ENCODE assay signal across 8 cellular contexts in the genomic region with DNA sequence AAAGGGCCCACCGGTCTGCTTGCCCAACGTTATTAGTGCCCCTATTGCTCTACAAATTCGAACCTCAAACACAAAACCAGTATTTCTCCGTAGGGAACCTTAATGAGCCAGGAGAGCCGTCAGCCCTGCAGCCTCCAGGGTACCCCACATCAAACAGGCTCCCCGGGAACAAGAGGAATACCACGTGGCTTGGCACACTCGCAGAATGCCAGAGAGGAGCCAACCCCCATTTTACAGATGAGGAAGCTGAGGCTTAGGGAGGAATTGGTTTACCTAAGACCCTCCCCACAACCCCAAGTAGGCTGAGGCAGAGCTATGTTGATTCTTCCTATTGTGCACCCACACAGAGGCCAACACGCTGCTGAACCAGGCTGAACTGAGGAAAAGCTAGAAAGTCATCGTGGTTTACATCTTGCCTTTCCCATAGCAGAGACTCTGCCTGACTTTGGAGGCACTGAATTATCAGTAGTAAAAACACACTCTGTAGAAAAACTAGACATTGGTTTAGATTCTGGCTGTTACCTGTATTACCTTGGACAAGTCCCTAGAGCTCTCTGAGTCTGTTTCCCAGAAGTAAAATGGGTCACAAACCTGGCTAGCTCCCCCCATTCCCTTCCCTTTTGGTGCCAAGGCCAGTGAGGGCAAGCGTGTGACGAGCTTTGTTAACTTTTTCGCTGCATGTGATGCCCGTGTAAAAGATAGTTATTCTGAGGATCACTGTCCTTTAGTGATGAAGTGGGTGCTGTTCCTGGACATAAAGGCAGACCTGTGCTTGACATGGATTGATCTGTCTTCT. TPM values are rescaled to one million over a fixed set of nuclear protein-coding genes. Genes with fewer than 3 reads are reported as not detected.
DNase-seq lines count a peak whose midpoint lies in the region; ATAC-seq and FAIRE-seq lines count a peak whose summit lies in the region.

No MANE protein-coding gene starts in this region.

- no peaks in the 10 kb centered on the region for H3K27me3 ChIP-seq in subcutaneous abdominal adipose tissue (ENCODE audit: control insufficient read depth in 5 of 5, insufficient read depth in 4 of 5, low read length in 5 of 5)

- no peaks in the 10 kb centered on the region for H3K27me3 Mint-ChIP-seq in activated T-cell treated with anti-CD3 and anti-CD28 coated beads, Interleukin-2, amount 50 U/mL, for 72 hours (ENCODE audit: low read depth)

- H3K27ac ChIP-seq in subcutaneous abdominal adipose tissue (ENCODE audit: low read depth, low read length), result peak overlapping the region; percentile 89

- H3K4me1 ChIP-seq in subcutaneous abdominal adipose tissue (ENCODE audit: control insufficient read depth in 5 of 5, insufficient read depth in 5 of 5, low read length in 5 of 5), result peaks cover 10 to 45% (median 41%) of the 10 kb centered on the region in 5 donors

- H3K36me3 Mint-ChIP-seq in activated T-cell treated with anti-CD3 and anti-CD28 coated beads, Interleukin-2, amount 50 U/mL, for 72 hours (ENCODE audit: insufficient read depth in 2 of 2), result peaks cover 9 to 11% of the 10 kb centered on the region in 2 donors

- peak overlapping the region; percentile 95 to 99 for H3K4me3 Mint-ChIP-seq in activated T-cell treated with anti-CD3 and anti-CD28 coated beads, Interleukin-2, amount 50 U/mL, for 72 hours

- H3K9ac ChIP-seq in subcutaneous abdominal adipose tissue (ENCODE audit: low read length in 5 of 5), result peak overlapping the region; percentile 87 to 100 (median 99)

- H3K9me3 Mint-ChIP-seq in activated T-cell treated with anti-CD3 and anti-CD28 coated beads, Interleukin-2, amount 50 U/mL, for 72 hours, result no peaks in the 10 kb centered on the region

- ATAC-seq in activated T-cell treated with anti-CD3 and anti-CD28 coated beads, Interleukin-2, amount 50 U/mL, for 72 hours (replicated peaks in 1 of 2), result no peak
- ATAC-seq in HG02571 (IDR thresholded peaks at IDR 0.05; ENCODE audit: unreplicated experiment), result no peak

- DNase-seq in activated T-cell treated with anti-CD3 and anti-CD28 coated beads for 24 hours (ENCODE audit: low read depth) (peak; percentile 12), urothelium cell line (ENCODE audit: low spot score) (no peak)
- no peak for DNase-seq in activated T-cell treated with anti-CD3 and anti-CD28 coated beads, Interleukin-2, amount 50 U/mL, for 1 hour
- no peak for DNase-seq in activated T-cell treated with anti-CD3 and anti-CD28 coated beads, Interleukin-2, amount 50 U/mL, for 72 hours
- DNase-seq in effector CD4-positive, alpha-beta T cell, result no peak

- H3K4me3 ChIP-seq in iPS-18c (ENCODE audit: insufficient read depth, low read depth, low read length) (peak overlapping the region; percentile 76), subcutaneous abdominal adipose tissue (ENCODE audit: low read depth in 1 of 5, low read length in 5 of 5) (peak overlapping the region; percentile 92 to 98 (median 92))

- no peak for FAIRE-seq in urothelium cell line (lab: Jason Lieb, UNC)

- peak overlapping the region; percentile 99 for H3K27ac Mint-ChIP-seq in activated T-cell treated with anti-CD3 and anti-CD28 coated beads, Interleukin-2, amount 50 U/mL, for 72 hours

- H3K9me3 ChIP-seq in iPS-18c (ENCODE audit: control insufficient read depth, insufficient read depth, low read length), result no peaks in the 10 kb centered on the region
- no peaks in the 10 kb centered on the region for H3K9me3 ChIP-seq in subcutaneous abdominal adipose tissue (ENCODE audit: control insufficient read depth in 5 of 5, low read length in 5 of 5)

- H3K4me1 Mint-ChIP-seq in activated T-cell treated with anti-CD3 and anti-CD28 coated beads, Interleukin-2, amount 50 U/mL, for 72 hours (ENCODE audit: low read depth), result peaks cover 79% of the 10 kb centered on the region

- H3K36me3 ChIP-seq in subcutaneous abdominal adipose tissue (ENCODE audit: control insufficient read depth in 5 of 5, insufficient read depth in 5 of 5, low read length in 5 of 5), result peaks cover 4 to 22% (median 10%) of the 10 kb centered on the region in 5 donors

RNA-seq across cellular contexts. Expression of a gene that starts 0.8 kb away (rescaled TPM):
- total RNA-seq in activated T-cell treated with anti-CD3 and anti-CD28 coated beads, Interleukin-2, amount 50 U/mL, for 72 hours, result 10 to 100 TPM; 71.0 to 74.0 TPM

RNA-seq across cellular contexts. Expression of a gene that starts 0.9 kb away (rescaled TPM):
- 100 to 1,000 TPM; 168 to 176 TPM for total RNA-seq in activated T-cell treated with anti-CD3 and anti-CD28 coated beads, Interleukin-2, amount 50 U/mL, for 72 hours

RNA-seq across cellular contexts. Expression of a gene that starts 27.8 kb away (rescaled TPM):
- 10 to 100 TPM; 37.9 to 43.0 TPM for total RNA-seq in activated T-cell treated with anti-CD3 and anti-CD28 coated beads, Interleukin-2, amount 50 U/mL, for 72 hours

RNA-seq across cellular contexts. Expression of a gene that starts 28.3 kb away (rescaled TPM):
- total RNA-seq in activated T-cell treated with anti-CD3 and anti-CD28 coated beads, Interleukin-2, amount 50 U/mL, for 72 hours, result 10 to 100 TPM; 42.0 to 45.0 TPM

RNA-seq across cellular contexts. Expression of a gene that starts 38.7 kb away (rescaled TPM):
- 10 to 100 TPM in 1 of 2 donors, 1 to 10 TPM in 1; 7.7 to 11.8 TPM for total RNA-seq in activated T-cell treated with anti-CD3 and anti-CD28 coated beads, Interleukin-2, amount 50 U/mL, for 72 hours
